ENCODE assay signal across 8 cellular contexts in genomic region chr16:4846901-4847773, GRCh38. TPM values are rescaled to one million over a fixed set of nuclear protein-coding genes. Genes with fewer than 3 reads are reported as not detected.
DNase-seq lines count a peak whose midpoint lies in the region; ATAC-seq lines count a peak whose summit lies in the region.

Gene GLYR1, minus strand, starts transcription at chr16:4847288. Its CDS starts 23 bp downstream, at chr16:4847265.
Gene UBN1, plus strand, starts transcription at chr16:4847481. Its CDS starts 5,437 bp downstream, at chr16:4852918.

- ATAC-seq in GM19328 (IDR thresholded peaks at IDR 0.05; ENCODE audit: unreplicated experiment), result peak; percentile 88
- peak; percentile 82 for ATAC-seq in HG03520 (IDR thresholded peaks at IDR 0.05; ENCODE audit: unreplicated experiment)
- ATAC-seq in left lobe of liver, result peak; percentile 89

- peak; percentile 99 for DNase-seq in NCI-H69 (lab: John Stamatoyannopoulos, UW)
- DNase-seq in activated CD4-positive, alpha-beta T cell treated with anti-CD3 and anti-CD28 coated beads, Interleukin-2, amount 50 U/mL, for 1 hour, result peak; percentile 100
- peak; percentile 95 for DNase-seq in dedifferentiated amniotic fluid mesenchymal stem cell (ENCODE audit: extremely low spot score)
- DNase-seq in left lobe of liver (ENCODE audit: low spot score), result peak; percentile 99
- peak; percentile 100 for DNase-seq in stimulated activated CD4-positive, alpha-beta T cell treated with anti-CD3 and anti-CD28 coated beads, Interleukin-2, amount 100 ng/mL, for 4 hours (ENCODE audit: low read depth)

- H3K4me2 ChIP-seq in BLaER1, result peak within 1 kb of the TSS; percentile 84

- peak within 1 kb of the TSS; percentile 99 for H3K27ac ChIP-seq in BLaER1

- H3K9me3 ChIP-seq in BLaER1, result no peaks in the 10 kb centered on the region

- H4K20me1 ChIP-seq in BLaER1, result peaks cover 84% of the 10 kb centered on the region

- H3K4me3 ChIP-seq in BLaER1, result peak within 1 kb of the TSS; percentile 99

- peaks cover 44% of the 10 kb centered on the region for H3K4me1 ChIP-seq in BLaER1

- peaks cover 30% of the 10 kb centered on the region for H3K36me3 ChIP-seq in BLaER1

- no peaks in the 10 kb centered on the region for H3K27me3 ChIP-seq in BLaER1

- peak within 1 kb of the TSS; percentile 99 for H3K9ac ChIP-seq in BLaER1

RNA-seq across cellular contexts. Expression of gene GLYR1, which starts in this region (rescaled TPM):
- total RNA-seq in left lobe of liver, result 47.1 TPM

RNA-seq across cellular contexts. Expression of gene UBN1, which starts in this region (rescaled TPM):
- 18.9 TPM for total RNA-seq in left lobe of liver

Comparison
In these comparisons a context has a peak if more than half of its experiments do, and no peak if none do; other contexts are left out.
1. Peak in every context shown above with its lines: DNase-seq, ATAC-seq, H3K4me3 ChIP-seq and H3K27ac ChIP-seq.